ENCODE assay signal across 1 cellular context in the genomic region with DNA sequence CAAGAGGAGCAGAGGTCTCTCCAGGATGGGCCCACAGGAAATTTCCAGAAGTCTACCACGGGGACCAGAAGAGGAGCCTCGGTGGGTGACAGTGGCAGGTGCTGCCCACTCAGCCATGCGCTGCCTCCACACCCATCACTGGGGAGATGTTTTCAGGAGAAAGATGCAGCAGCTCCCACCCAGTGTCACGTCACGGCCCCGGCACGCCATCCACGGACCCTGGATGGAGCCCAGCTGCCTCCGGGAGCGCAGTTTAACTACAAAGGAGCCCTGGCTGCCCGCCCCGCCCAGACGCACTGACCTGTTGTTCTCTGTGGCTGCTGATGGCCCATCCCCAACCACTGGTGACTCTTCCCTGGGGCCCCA.
TF ChIP-seq lines count a peak whose summit lies in the region.

No MANE protein-coding gene starts in this region.

TF ChIP-seq in GM23338, 12 proteins besides CTCF, POLR2A, EP300 and RAD21:
- TF ChIP-seq ZNF462 (CRISPR knock-in tag; IDR thresholded peaks at IDR 0.05), result no peak
- TF ChIP-seq ZNF114 (CRISPR knock-in tag; IDR thresholded peaks at IDR 0.05), result no peak
- TF ChIP-seq STAT1 (IDR thresholded peaks at IDR 0.05; ENCODE audit: unreplicated experiment), result no peak
- no peak for TF ChIP-seq NANOG (IDR thresholded peaks at IDR 0.05; ENCODE audit: borderline replicate concordance)
- no peak for TF ChIP-seq EZH2phosphoT487 (IDR thresholded peaks at IDR 0.05; ENCODE audit: unreplicated experiment)
- no peak for TF ChIP-seq CREB1 (CRISPR knock-in tag; IDR thresholded peaks at IDR 0.05; ENCODE audit: low read depth)
- no peak for TF ChIP-seq POLR2AphosphoS5 (IDR thresholded peaks at IDR 0.05; ENCODE audit: low read depth)
- TF ChIP-seq REST (IDR thresholded peaks at IDR 0.05; ENCODE audit: unreplicated experiment), result no peak
- no peak for TF ChIP-seq ZNF331 (CRISPR knock-in tag; IDR thresholded peaks at IDR 0.05; ENCODE audit: low read depth)
- TF ChIP-seq, protein P1, sequence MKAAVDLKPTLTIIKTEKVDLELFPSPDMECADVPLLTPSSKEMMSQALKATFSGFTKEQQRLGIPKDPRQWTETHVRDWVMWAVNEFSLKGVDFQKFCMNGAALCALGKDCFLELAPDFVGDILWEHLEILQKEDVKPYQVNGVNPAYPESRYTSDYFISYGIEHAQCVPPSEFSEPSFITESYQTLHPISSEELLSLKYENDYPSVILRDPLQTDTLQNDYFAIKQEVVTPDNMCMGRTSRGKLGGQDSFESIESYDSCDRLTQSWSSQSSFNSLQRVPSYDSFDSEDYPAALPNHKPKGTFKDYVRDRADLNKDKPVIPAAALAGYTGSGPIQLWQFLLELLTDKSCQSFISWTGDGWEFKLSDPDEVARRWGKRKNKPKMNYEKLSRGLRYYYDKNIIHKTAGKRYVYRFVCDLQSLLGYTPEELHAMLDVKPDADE (IDR thresholded peaks at IDR 0.05), result no peak
- no peak for TF ChIP-seq JUNB (IDR thresholded peaks at IDR 0.05; ENCODE audit: unreplicated experiment)
- no peak for TF ChIP-seq EZH2 (IDR thresholded peaks at IDR 0.05; ENCODE audit: low read depth, unreplicated experiment)
TF ChIP-seq in GM23338: peak in this region for 0.
